Comparison of ENCODE assay signal across 19 cellular contexts in the genomic region with DNA sequence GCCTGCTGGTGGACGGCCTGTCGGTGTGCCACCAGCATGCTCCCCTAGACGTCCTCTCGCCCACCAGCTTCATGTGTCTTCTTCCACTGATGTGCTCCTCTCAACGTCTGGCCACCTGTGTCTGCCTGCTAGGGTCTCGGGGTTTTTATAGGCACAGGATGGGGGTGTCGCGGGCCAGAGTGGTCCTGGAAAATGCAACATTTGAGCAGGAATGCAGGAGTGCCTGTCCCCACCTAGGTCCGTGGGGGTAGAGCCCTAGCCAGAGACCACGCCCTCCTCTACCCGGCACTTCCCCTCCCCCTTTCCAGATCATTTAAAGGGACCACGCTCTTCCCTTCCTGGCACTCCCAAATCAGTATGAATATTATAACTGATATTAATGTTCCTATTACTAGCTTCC.
"Had no signal": no experiment of that assay in that cellular context is flagged by ENCODE, and none has a peak within 500 bp of the region (broad histone marks: within the 10 kb centered on the region; RNA-seq: fewer than 3 reads in every experiment).

No MANE protein-coding gene starts in this region.

- H3K4me3 ChIP-seq: dorsolateral prefrontal cortex, hepatocyte, left ventricle myocardium inferior, lower lobe of right lung, prostate gland, sigmoid colon, skin epidermis had no signal

- H3K27ac ChIP-seq: hepatocyte, lower lobe of right lung, parathyroid adenoma had no signal

- H3K27me3 ChIP-seq: dorsolateral prefrontal cortex, hepatocyte, sigmoid colon had no signal

- FAIRE-seq: kidney had no signal

- ATAC-seq: left cardiac atrium; lower lobe of right lung; stimulated activated naive B cell treated with anti-CD40 and anti-IgM and Interleukin-4, amounts not matched to agents 10 μg/mL and 1 μg/mL and 100 μg/mL, for 72 hours; stimulated activated naive CD8-positive, alpha-beta T cell treated with anti-CD3 and anti-CD28 coated beads, Interleukin-15, amount 100 ng/mL, for 72 hours had no signal

- H3K4me1 ChIP-seq: parathyroid adenoma had no signal

- DNase-seq: cortex of kidney; effector CD8-positive, alpha-beta T cell; kidney; left cardiac atrium; left ventricle myocardium inferior; lower lobe of right lung; mesendoderm; naive B cell; retina; sigmoid colon; stimulated activated CD4-positive, alpha-beta T cell treated with anti-CD3 and anti-CD28 coated beads, Interleukin-2, amount 100 ng/mL, for 24 hours; stimulated activated CD4-positive, alpha-beta T cell treated with anti-CD3 and anti-CD28 coated beads, Interleukin-4, amount 100 ng/mL, for 4 hours; stimulated activated naive B cell treated with anti-CD40 and anti-IgM and Interleukin-4, amounts not matched to agents 10 μg/mL and 1 μg/mL and 100 μg/mL, for 72 hours; stimulated activated naive CD8-positive, alpha-beta T cell treated with anti-CD3 and anti-CD28 coated beads, Interleukin-15, amount 100 ng/mL, for 72 hours had no signal

- H3K36me3 ChIP-seq: left ventricle myocardium inferior, lower lobe of right lung, prostate gland, sigmoid colon had no signal

- H3K9me3 ChIP-seq: left ventricle myocardium inferior, lower lobe of right lung, prostate gland, sigmoid colon had no signal
